In genomic region chr17:75762513-75763268, GRCh38 we compare ENCODE assay signal across 13 cellular contexts. TPM values are rescaled to one million over a fixed set of nuclear protein-coding genes. Genes with fewer than 3 reads are reported as not detected.
DNase-seq lines count a peak whose midpoint lies in the region.
"Had no signal": no experiment of that assay in that cellular context is flagged by ENCODE, and none has a peak within 500 bp of the region (broad histone marks: within the 10 kb centered on the region; RNA-seq: fewer than 3 reads in every experiment).

No MANE protein-coding gene starts in this region.

- peaks cover 18 to 33% (median 26%) of the 10 kb centered on the region in 10 experiments for H3K4me1 ChIP-seq in BLaER1 treated with 17β-estradiol and CSF1 and Interleukin-3, amounts not matched to agents 10 nM and 100 nM
- H3K4me1 ChIP-seq in mesenchymal stem cell (ENCODE audit: control insufficient read depth, insufficient read depth, low read depth, low read length) = peaks cover 28% of the 10 kb centered on the region

- H3K27ac Mint-ChIP-seq in activated T-helper 1 cell treated with anti-CD3 and anti-CD28 coated beads, Interleukin-12 subunit alpha, Interleukin-12 subunit beta, Interleukin-2, Interleukin-4 antibody, amounts not matched to agents 30 ng/mL and 10 ng/mL and 1 ng/mL, durations not matched to agents 14 hours and 24 hours and 36 hours = peak overlapping the region; percentile 34

- peaks cover 7 to 22% (median 11%) of the 10 kb centered on the region in 11 experiments; a peak in 16 of 22 replicates for H3K36me3 ChIP-seq in BLaER1 treated with 17β-estradiol and CSF1 and Interleukin-3, amounts not matched to agents 10 nM and 100 nM
- H3K36me3 ChIP-seq in mesenchymal stem cell (ENCODE audit: control insufficient read depth in 1 of 2, insufficient read depth in 2 of 2, low read depth in 1 of 2, low read length in 2 of 2) = peaks cover 17 to 33% of the 10 kb centered on the region in 2 experiments

- DNase-seq in 8988T (peak; percentile 2), mesenchymal stem cell (no peak), occipital lobe (lab: John Stamatoyannopoulos, UW) (no peak), G401 (ENCODE audit: low spot score) (no peak), AML-193 (lab: John Stamatoyannopoulos, UW) (no peak), NCI-H2196 treated with DMSO at 0.1 percent for 48 hours (lab: John Stamatoyannopoulos, UW; ENCODE audit: unreplicated experiment) (no peak)
- no peak for DNase-seq in activated T-helper 1 cell treated with anti-CD3 and anti-CD28 coated beads, Interleukin-12 subunit alpha, Interleukin-12 subunit beta, Interleukin-2, Interleukin-4 antibody, amounts not matched to agents 30 ng/mL and 10 ng/mL and 1 ng/mL, durations not matched to agents 14 hours and 24 hours and 36 hours (ENCODE audit: low spot score)
- DNase-seq: activated CD4-positive, alpha-beta T cell treated with anti-CD3 and anti-CD28 coated beads, Interleukin-2, amount 50 U/mL, for 1 hour; NCI-H1930; NCI-H524 treated with DMSO at 0.1 percent for 48 hours; transverse colon had no signal

- no peak overlapping the region for H2BK120ac ChIP-seq in mesenchymal stem cell (ENCODE audit: low read depth, low read length)

- no peaks in the 10 kb centered on the region for H3K27me3 Mint-ChIP-seq in activated T-helper 1 cell treated with anti-CD3 and anti-CD28 coated beads, Interleukin-12 subunit alpha, Interleukin-12 subunit beta, Interleukin-2, Interleukin-4 antibody, amounts not matched to agents 30 ng/mL and 10 ng/mL and 1 ng/mL, durations not matched to agents 14 hours and 24 hours and 36 hours (ENCODE audit: insufficient read depth)

- no peak overlapping the region for H3K4me3 ChIP-seq in BLaER1 treated with 17β-estradiol and CSF1 and Interleukin-3, amounts not matched to agents 10 nM and 100 nM
- H3K4me3 ChIP-seq in mesenchymal stem cell (ENCODE audit: insufficient read depth in 1 of 2, low read depth in 1 of 2, low read length in 2 of 2) = no peak overlapping the region
- H3K4me3 ChIP-seq: transverse colon had no signal

- H4K20me1 ChIP-seq in BLaER1 treated with 17β-estradiol and CSF1 and Interleukin-3, amounts not matched to agents 10 nM and 100 nM = 0 out of 22 replicates have a peak, but pooled peaks cover 0 to 4% (median 0%) of the 10 kb centered on the region in 11 experiments

- peak overlapping the region in 1 of 11 experiments; percentile 84; a peak in 1 of 22 replicates for H3K27ac ChIP-seq in BLaER1 treated with 17β-estradiol and CSF1 and Interleukin-3, amounts not matched to agents 10 nM and 100 nM
- no peak overlapping the region for H3K27ac ChIP-seq in mesenchymal stem cell (ENCODE audit: low read length, poor library complexity, severe bottlenecking)
- H3K27ac ChIP-seq: epithelial cell of prostate, transverse colon had no signal

- no peak overlapping the region for H3K23ac ChIP-seq in mesenchymal stem cell (ENCODE audit: low read length in 2 of 2)

- 98% methylated on average over 27 of the region's 27 CpGs for WGBS in mesenchymal stem cell

- no peaks in the 10 kb centered on the region for H3K9me3 ChIP-seq in BLaER1 treated with 17β-estradiol and CSF1 and Interleukin-3, amounts not matched to agents 10 nM and 100 nM (replicated peaks in 1 of 11)
- no peaks in the 10 kb centered on the region for H3K9me3 ChIP-seq in mesenchymal stem cell (ENCODE audit: control insufficient read depth, low read length)
- H3K9me3 ChIP-seq: transverse colon had no signal

- H2BK12ac ChIP-seq in mesenchymal stem cell (ENCODE audit: low read length in 2 of 2) = no peak overlapping the region

- H3K4me2 ChIP-seq in BLaER1 treated with 17β-estradiol and CSF1 and Interleukin-3, amounts not matched to agents 10 nM and 100 nM = peak overlapping the region; percentile 88 to 100 (median 98); a peak in 19 of 22 replicates
- no peak overlapping the region for H3K4me2 ChIP-seq in mesenchymal stem cell (ENCODE audit: low read length, poor library complexity, severe bottlenecking)

- H2BK15ac ChIP-seq in mesenchymal stem cell (ENCODE audit: low read depth, poor library complexity, severe bottlenecking) = peak overlapping the region; percentile 12

- H4K91ac ChIP-seq in mesenchymal stem cell (ENCODE audit: low read length) = no peak overlapping the region

- H3K4me1 Mint-ChIP-seq in activated T-helper 1 cell treated with anti-CD3 and anti-CD28 coated beads, Interleukin-12 subunit alpha, Interleukin-12 subunit beta, Interleukin-2, Interleukin-4 antibody, amounts not matched to agents 30 ng/mL and 10 ng/mL and 1 ng/mL, durations not matched to agents 14 hours and 24 hours and 36 hours (ENCODE audit: low read depth) = peaks cover 6% of the 10 kb centered on the region

- intact Hi-C loops in activated T-helper 1 cell treated with anti-CD3 and anti-CD28 coated beads, Interleukin-12 subunit alpha, Interleukin-12 subunit beta, Interleukin-2, Interleukin-4 antibody, amounts not matched to agents 30 ng/mL and 10 ng/mL and 1 ng/mL, durations not matched to agents 14 hours and 24 hours and 36 hours (cut with micrococcal nuclease) = no loop called here

- peaks cover 5% of the 10 kb centered on the region for H3K79me1 ChIP-seq in mesenchymal stem cell (replicated peaks; ENCODE audit: low read length, poor library complexity, severe bottlenecking)

- peak overlapping the region; percentile 24 for H2AK5ac ChIP-seq in mesenchymal stem cell (ENCODE audit: low read length, severe bottlenecking)

- H3K14ac ChIP-seq in mesenchymal stem cell (ENCODE audit: low read length in 2 of 2) = no peak overlapping the region

- in situ Hi-C loops in G401 (cut with HindIII; ENCODE audit: low sequenced_read_pairs) = no loop called here

- peak overlapping the region; percentile 8 for H4K8ac ChIP-seq in mesenchymal stem cell (ENCODE audit: low read length)

- peak overlapping the region; percentile 47 for H3K4me3 Mint-ChIP-seq in activated T-helper 1 cell treated with anti-CD3 and anti-CD28 coated beads, Interleukin-12 subunit alpha, Interleukin-12 subunit beta, Interleukin-2, Interleukin-4 antibody, amounts not matched to agents 30 ng/mL and 10 ng/mL and 1 ng/mL, durations not matched to agents 14 hours and 24 hours and 36 hours

- peak overlapping the region; percentile 48 for H2BK5ac ChIP-seq in mesenchymal stem cell (ENCODE audit: low read depth, low read length, poor library complexity, severe bottlenecking)

- peak overlapping the region in 9 of 11 experiments; percentile 77 to 86 (median 82); a peak in 10 of 22 replicates for H3K9ac ChIP-seq in BLaER1 treated with 17β-estradiol and CSF1 and Interleukin-3, amounts not matched to agents 10 nM and 100 nM
- H3K9ac ChIP-seq in mesenchymal stem cell (ENCODE audit: low read length) = no peak overlapping the region

- H3K9me3 Mint-ChIP-seq in activated T-helper 1 cell treated with anti-CD3 and anti-CD28 coated beads, Interleukin-12 subunit alpha, Interleukin-12 subunit beta, Interleukin-2, Interleukin-4 antibody, amounts not matched to agents 30 ng/mL and 10 ng/mL and 1 ng/mL, durations not matched to agents 14 hours and 24 hours and 36 hours = no peaks in the 10 kb centered on the region

- H3K27me3 ChIP-seq in BLaER1 treated with 17β-estradiol and CSF1 and Interleukin-3, amounts not matched to agents 10 nM and 100 nM = no peaks in the 10 kb centered on the region
- H3K27me3 ChIP-seq in mesenchymal stem cell (ENCODE audit: control insufficient read depth in 1 of 2, insufficient read depth in 1 of 2, low read length in 2 of 2) = no peaks in the 10 kb centered on the region
- H3K27me3 ChIP-seq: transverse colon had no signal

- peaks cover 2% of the 10 kb centered on the region for H3K36me3 Mint-ChIP-seq in activated T-helper 1 cell treated with anti-CD3 and anti-CD28 coated beads, Interleukin-12 subunit alpha, Interleukin-12 subunit beta, Interleukin-2, Interleukin-4 antibody, amounts not matched to agents 30 ng/mL and 10 ng/mL and 1 ng/mL, durations not matched to agents 14 hours and 24 hours and 36 hours (ENCODE audit: low read depth)

- H2AFZ ChIP-seq in mesenchymal stem cell (ENCODE audit: low read depth, low read length) = no peak overlapping the region

- H3K18ac ChIP-seq in mesenchymal stem cell (ENCODE audit: low read depth in 1 of 2, low read length in 2 of 2) = no peak overlapping the region

- no peak overlapping the region for H3K4ac ChIP-seq in mesenchymal stem cell (ENCODE audit: low read depth in 1 of 2, low read length in 2 of 2)

RNA-seq across cellular contexts. Expression of gene GALK1, which starts 2.3 kb away (rescaled TPM):
- 48.0 and 49.3 TPM in 2 replicates for total RNA-seq in activated T-helper 1 cell treated with anti-CD3 and anti-CD28 coated beads, Interleukin-12 subunit alpha, Interleukin-12 subunit beta, Interleukin-2, Interleukin-4 antibody, amounts not matched to agents 30 ng/mL and 10 ng/mL and 1 ng/mL, durations not matched to agents 14 hours and 24 hours and 36 hours
- 29.0 TPM for polyA plus RNA-seq in mesenchymal stem cell (2013, experiment 1 of 2)
- 27.7 TPM for polyA plus RNA-seq in mesenchymal stem cell (2013, experiment 2 of 2)
- total RNA-seq in occipital lobe = 11.4 TPM
- total RNA-seq in G401 (2014; rRNA removed; shearing (Covaris generic)) = 68.3 and 87.8 TPM in 2 replicates

RNA-seq across cellular contexts. Expression of gene UNK, which starts 21.9 kb away (rescaled TPM):
- 26.0 and 26.9 TPM in 2 replicates for total RNA-seq in activated T-helper 1 cell treated with anti-CD3 and anti-CD28 coated beads, Interleukin-12 subunit alpha, Interleukin-12 subunit beta, Interleukin-2, Interleukin-4 antibody, amounts not matched to agents 30 ng/mL and 10 ng/mL and 1 ng/mL, durations not matched to agents 14 hours and 24 hours and 36 hours
- 16.2 TPM for polyA plus RNA-seq in mesenchymal stem cell (2013, experiment 1 of 2)
- 14.8 TPM for polyA plus RNA-seq in mesenchymal stem cell (2013, experiment 2 of 2)
- total RNA-seq in occipital lobe = 29.2 TPM
- 19.1 and 19.6 TPM in 2 replicates for total RNA-seq in G401 (2014; rRNA removed; shearing (Covaris generic))

RNA-seq across cellular contexts. Expression of gene ITGB4, which starts 41.4 kb away (rescaled TPM):
- total RNA-seq in activated T-helper 1 cell treated with anti-CD3 and anti-CD28 coated beads, Interleukin-12 subunit alpha, Interleukin-12 subunit beta, Interleukin-2, Interleukin-4 antibody, amounts not matched to agents 30 ng/mL and 10 ng/mL and 1 ng/mL, durations not matched to agents 14 hours and 24 hours and 36 hours = 1.4 and 2.7 TPM in 2 replicates
- 1.3 TPM for polyA plus RNA-seq in mesenchymal stem cell (2013, experiment 1 of 2)
- polyA plus RNA-seq in mesenchymal stem cell (2013, experiment 2 of 2) = 1.0 TPM
- 2.7 TPM for total RNA-seq in occipital lobe
- 0.06 TPM in 1 of 2 replicates, not detected in the other for total RNA-seq in G401 (2014; rRNA removed; shearing (Covaris generic))
